In genomic region chr6:160791981-160792418, GRCh38 we compare ENCODE assay signal across 11 cellular contexts.
DNase-seq lines count a peak whose midpoint lies in the region; ATAC-seq and TF ChIP-seq lines count a peak whose summit lies in the region.
"Had no signal": no experiment of that assay in that cellular context is flagged by ENCODE, and none has a peak within 500 bp of the region (broad histone marks: within the 10 kb centered on the region; RNA-seq: fewer than 3 reads in every experiment).

No MANE protein-coding gene starts in this region.

- intact Hi-C loops in MCF 10A (cut with micrococcal nuclease) (no loop called here), breast epithelium (cut with DNase I; ENCODE audit: low total_unique reads) (no loop called here)

- CTCF ChIA-PET in MCF 10A (lab: Yijun Ruan, JAX): interaction anchor here (0.6 to 0.8 kb wide), 3 partner anchors 10 to 578 kb away, joined by 3 to 5 read pairs (median 3); no protein-coding TSS in a partner anchor

- no peaks in the 10 kb centered on the region for H3K27me3 ChIP-seq in breast epithelium
- H3K27me3 ChIP-seq: pancreas had no signal

- H3K27me3 Mint-ChIP-seq in MCF 10A (ENCODE audit: insufficient read depth, unreplicated experiment) (no peaks in the 10 kb centered on the region), type B pancreatic cell (no peaks in the 10 kb centered on the region)

- peaks cover 23% of the 10 kb centered on the region for H3K4me1 Mint-ChIP-seq in MCF 10A (ENCODE audit: insufficient read depth, unreplicated experiment)
- H3K4me1 Mint-ChIP-seq in type B pancreatic cell (ENCODE audit: unreplicated experiment): peaks cover 11% of the 10 kb centered on the region

- POLR2A ChIA-PET in MCF 10A (lab: Yijun Ruan, JAX): interaction anchor here (0.9 to 1.6 kb wide), 4 partner anchors 13 to 54 kb away, joined by 3 to 4 read pairs (median 4); no protein-coding TSS in a partner anchor

- BruUV-seq in MCF 10A (replicated peaks; lab: Mats Ljungman, UMichigan): no TSS peak

- H3K27ac Mint-ChIP-seq in MCF 10A (ENCODE audit: low read depth, unreplicated experiment) (peak overlapping the region; percentile 73), type B pancreatic cell (peak overlapping the region; percentile 16)

- H3K4me3 Mint-ChIP-seq in MCF 10A (ENCODE audit: unreplicated experiment) (no peak overlapping the region), type B pancreatic cell (no peak overlapping the region)

- H3K9me3 Mint-ChIP-seq in MCF 10A (ENCODE audit: unreplicated experiment): no peaks in the 10 kb centered on the region
- no peaks in the 10 kb centered on the region for H3K9me3 Mint-ChIP-seq in type B pancreatic cell

- TF ChIP-seq CTCF in MCF 10A (IDR thresholded peaks at IDR 0.05; ENCODE audit: unreplicated experiment): no peak
- no peak for TF ChIP-seq CTCF in breast epithelium (IDR thresholded peaks at IDR 0.05)
- no peak for TF ChIP-seq CTCF in type B pancreatic cell (conservative IDR thresholded peaks at IDR 0.05)

- H3K4me1 ChIP-seq in breast epithelium: no peaks in the 10 kb centered on the region
- H3K4me1 ChIP-seq: pancreas had no signal

- no peak overlapping the region for H3K4me3 ChIP-seq in breast epithelium
- H3K4me3 ChIP-seq: pancreas had no signal

- ATAC-seq in HG02763 (IDR thresholded peaks at IDR 0.05; ENCODE audit: unreplicated experiment) (peak; percentile 12), left lobe of liver (no peak)
- ATAC-seq: pancreas had no signal

- H3K27ac ChIP-seq in breast epithelium: no peak overlapping the region
- H3K27ac ChIP-seq: pancreas had no signal

- H3K36me3 Mint-ChIP-seq in MCF 10A (ENCODE audit: insufficient read depth, unreplicated experiment) (no peaks in the 10 kb centered on the region), type B pancreatic cell (no peaks in the 10 kb centered on the region)

- H3K36me3 ChIP-seq in breast epithelium: no peaks in the 10 kb centered on the region
- H3K36me3 ChIP-seq: pancreas had no signal

- TF ChIP-seq POLR2A in breast epithelium (IDR thresholded peaks at IDR 0.05): no peak

- DNase-seq in MCF 10A (ENCODE audit: unreplicated experiment) (peak; percentile 37), breast epithelium (ENCODE audit: low spot score in 2 of 2) (no peak), HPDE6-E6E7 (ENCODE audit: extremely low spot score) (peak; percentile 43), type B pancreatic cell (ENCODE audit: extremely low spot score, unreplicated experiment) (no peak), SK-N-DZ (ENCODE audit: low spot score) (no peak), middle frontal gyrus (ENCODE audit: extremely low spot score, low spot score) (no peak), left lobe of liver (ENCODE audit: low spot score) (no peak)
- DNase-seq: DND-41, NCI-H146, pancreas had no signal

- H3K9me3 ChIP-seq in breast epithelium: peaks cover 0 to 4% of the 10 kb centered on the region in 2 donors
- H3K9me3 ChIP-seq: pancreas had no signal

Comparison
In these comparisons a context has a peak if more than half of its experiments do, and no peak if none do; other contexts are left out.
1. DNase-seq: peak in MCF 10A (single experiment) and HPDE6-E6E7 (single experiment); none in breast epithelium (0 of 2), type B pancreatic cell (single experiment), SK-N-DZ (single experiment), middle frontal gyrus (single experiment) and left lobe of liver (single experiment).